20 cellular contexts compared by ENCODE assay signal in the genomic region with DNA sequence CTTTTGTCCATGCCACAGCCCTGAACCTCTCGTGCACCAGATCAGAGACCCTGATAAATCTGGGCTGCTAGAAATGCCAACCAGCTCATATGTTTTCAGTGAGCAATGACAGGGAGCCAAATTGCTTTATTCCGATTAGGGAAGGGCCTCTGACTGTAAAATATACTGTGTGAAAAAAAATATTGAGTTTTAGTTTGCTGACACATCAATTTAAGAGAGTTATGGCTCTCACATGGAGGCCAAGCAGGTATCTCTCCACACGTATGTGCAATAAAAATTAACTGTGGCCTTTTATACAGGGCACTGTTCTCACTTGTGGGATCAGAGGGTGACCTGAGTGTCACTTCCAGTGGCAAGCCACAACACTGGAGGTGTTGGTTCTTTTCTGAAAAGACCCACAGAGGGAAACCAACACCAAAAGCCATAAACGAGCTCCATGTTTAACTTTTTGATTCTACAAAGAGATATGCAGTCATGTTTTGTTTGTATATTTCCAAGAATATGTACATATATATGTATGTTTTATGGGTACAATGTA.
DNase-seq lines count a peak whose midpoint lies in the region; ATAC-seq, FAIRE-seq and TF ChIP-seq lines count a peak whose summit lies in the region.
"Had no signal": no experiment of that assay in that cellular context is flagged by ENCODE, and none has a peak within 500 bp of the region (broad histone marks: within the 10 kb centered on the region; RNA-seq: fewer than 3 reads in every experiment).

No MANE protein-coding gene starts in this region.

- peaks cover 20 to 23% of the 10 kb centered on the region in 2 donors for H3K36me3 Mint-ChIP-seq in activated naive CD4-positive, alpha-beta T cell treated with anti-CD3 and anti-CD28 coated beads, Interleukin-2, amount 50 U/mL, for 72 hours
- peaks cover 2% of the 10 kb centered on the region for H3K36me3 Mint-ChIP-seq in activated CD8-positive, alpha-beta T cell treated with anti-CD3 and anti-CD28 coated beads, Interleukin-2, amount 10 ng/mL, durations not matched to agents 7 days and 5 days (ENCODE audit: low read depth)
- H3K36me3 Mint-ChIP-seq in astrocyte (ENCODE audit: low read depth, unreplicated experiment) (no peaks in the 10 kb centered on the region), T-cell (no peaks in the 10 kb centered on the region)

- H3K27me3 Mint-ChIP-seq in activated CD8-positive, alpha-beta T cell treated with anti-CD3 and anti-CD28 coated beads, Interleukin-2, amount 10 ng/mL, durations not matched to agents 7 days and 5 days (ENCODE audit: low read depth): no peaks in the 10 kb centered on the region
- peaks cover 25% of the 10 kb centered on the region for H3K27me3 Mint-ChIP-seq in astrocyte (ENCODE audit: low read depth, unreplicated experiment)
- H3K27me3 Mint-ChIP-seq in T-cell: no peaks in the 10 kb centered on the region

- no peak overlapping the region for H2AFZ ChIP-seq in astrocyte (ENCODE audit: low read depth, low read length)
- H2AFZ ChIP-seq: GM23338 had no signal

- H3K27ac ChIP-seq in astrocyte (ENCODE audit: low read depth, low read length): no peak overlapping the region
- H3K27ac ChIP-seq: C4-2B had no signal

- no peak for DNase-seq in activated naive CD4-positive, alpha-beta T cell treated with anti-CD3 and anti-CD28 coated beads, Interleukin-2, amount 50 U/mL, for 72 hours (ENCODE audit: low spot score in 2 of 2)
- no peak for DNase-seq in activated naive CD4-positive, alpha-beta T cell treated with Interleukin-2 at 50 U/mL for 16 hours
- DNase-seq in activated CD8-positive, alpha-beta T cell treated with anti-CD3 and anti-CD28 coated beads, Interleukin-2, amount 10 ng/mL, durations not matched to agents 7 days and 5 days: peak; percentile 28
- DNase-seq in astrocyte (ENCODE audit: low read depth) (no peak), T-cell (no peak), H4 (ENCODE audit: low spot score) (no peak), left cardiac atrium (no peak)
- DNase-seq: AML-193, DMS79, NCI-H1105, NCI-H510A treated with DMSO at 0.1 percent for 48 hours, NCI-H774, RPMI8226, SIG-M5 had no signal

- H3K4me3 ChIP-seq in astrocyte (ENCODE audit: insufficient read depth, low read depth, low read length): no peak overlapping the region
- H3K4me3 ChIP-seq: GM23338 had no signal

- H3K9me3 Mint-ChIP-seq in activated naive CD4-positive, alpha-beta T cell treated with anti-CD3 and anti-CD28 coated beads, Interleukin-2, amount 50 U/mL, for 72 hours: peaks cover 13 to 17% of the 10 kb centered on the region in 2 donors
- H3K9me3 Mint-ChIP-seq in activated CD8-positive, alpha-beta T cell treated with anti-CD3 and anti-CD28 coated beads, Interleukin-2, amount 10 ng/mL, durations not matched to agents 7 days and 5 days (ENCODE audit: insufficient read depth): peaks cover 4% of the 10 kb centered on the region
- H3K9me3 Mint-ChIP-seq in astrocyte (ENCODE audit: unreplicated experiment) (peaks cover 4% of the 10 kb centered on the region), T-cell (no peaks in the 10 kb centered on the region)
- H3K9me3 Mint-ChIP-seq: GM23338 had no signal

- POLR2A ChIA-PET in activated CD8-positive, alpha-beta T cell treated with anti-CD3 and anti-CD28 coated beads, Interleukin-2, amount 10 ng/mL, durations not matched to agents 7 days and 5 days (lab: Charles Lee): no interaction called here
- POLR2A ChIA-PET in T-cell (lab: Charles Lee): interaction anchor here in 1 of 2 donors (0.7 kb wide), 1 partner anchor 52 kb away, joined by 12 read pairs; no protein-coding TSS in a partner anchor

- FAIRE-seq in astrocyte (lab: Jason Lieb, UNC): peak; percentile 87
- FAIRE-seq: D721Med, GM12892, HTR-8/SVneo had no signal

- no peaks in the 10 kb centered on the region for H3K9me3 ChIP-seq in astrocyte (ENCODE audit: insufficient read depth, low read depth, low read length)

- ATAC-seq in activated naive CD4-positive, alpha-beta T cell treated with anti-CD3 and anti-CD28 coated beads, Interleukin-2, amount 50 U/mL, for 72 hours: peak; percentile 54 to 60
- no peak for ATAC-seq in activated CD8-positive, alpha-beta T cell treated with anti-CD3 and anti-CD28 coated beads, Interleukin-2, amount 10 ng/mL, durations not matched to agents 7 days and 5 days
- ATAC-seq in T-cell (replicated peaks in 1 of 4) (no peak), left cardiac atrium (no peak)
- ATAC-seq: GM23338, HCT116 had no signal

- intact Hi-C loops in left cardiac atrium (cut with DNase I): loop anchor here in 1 of 2 donors (10.0 kb wide), 2 partner anchors 181 to 461 kb away; no protein-coding TSS in a partner anchor

- no peaks in the 10 kb centered on the region for H3K36me3 ChIP-seq in astrocyte (ENCODE audit: insufficient read depth, low read length)

- CTCF ChIA-PET in activated CD8-positive, alpha-beta T cell treated with anti-CD3 and anti-CD28 coated beads, Interleukin-2, amount 10 ng/mL, durations not matched to agents 7 days and 5 days (lab: Charles Lee): interaction anchor here (1.0 kb wide), 1 partner anchor 14 kb away, joined by 3 read pairs; no protein-coding TSS in a partner anchor
- CTCF ChIA-PET in T-cell (lab: Charles Lee): interaction anchor here in 1 of 2 donors (0.7 kb wide), 1 partner anchor 1954 kb away, joined by 3 read pairs; no protein-coding TSS in a partner anchor

- no peaks in the 10 kb centered on the region for H4K20me1 ChIP-seq in astrocyte (ENCODE audit: insufficient read depth, low read length)

- H3K4me3 Mint-ChIP-seq in activated CD8-positive, alpha-beta T cell treated with anti-CD3 and anti-CD28 coated beads, Interleukin-2, amount 10 ng/mL, durations not matched to agents 7 days and 5 days: no peak overlapping the region
- H3K4me3 Mint-ChIP-seq in astrocyte (ENCODE audit: unreplicated experiment) (no peak overlapping the region), T-cell (no peak overlapping the region)
- H3K4me3 Mint-ChIP-seq: GM23338 had no signal

- H3K4me1 Mint-ChIP-seq in activated CD8-positive, alpha-beta T cell treated with anti-CD3 and anti-CD28 coated beads, Interleukin-2, amount 10 ng/mL, durations not matched to agents 7 days and 5 days (ENCODE audit: low read depth): peaks cover 18% of the 10 kb centered on the region
- H3K4me1 Mint-ChIP-seq in astrocyte (ENCODE audit: low read depth, unreplicated experiment) (peaks cover 9% of the 10 kb centered on the region), T-cell (peaks cover 4 to 31% (median 8%) of the 10 kb centered on the region in 3 donors)
- H3K4me1 Mint-ChIP-seq: GM23338 had no signal

- no peak for TF ChIP-seq CTCF in astrocyte (IDR thresholded peaks at IDR 0.05; ENCODE audit: insufficient read depth, low read depth, low read length)

- H3K4me1 ChIP-seq in astrocyte (ENCODE audit: insufficient read depth, low read length): peaks cover 12% of the 10 kb centered on the region

- no peak overlapping the region for H3K9ac ChIP-seq in astrocyte (ENCODE audit: low read length)

- no peaks in the 10 kb centered on the region for H3K79me2 ChIP-seq in astrocyte (ENCODE audit: insufficient read depth, low read length)

- no peak overlapping the region for H3K4me2 ChIP-seq in astrocyte (ENCODE audit: low read length)
- H3K4me2 ChIP-seq: GM23338 had no signal

- H3K27ac Mint-ChIP-seq in activated naive CD4-positive, alpha-beta T cell treated with anti-CD3 and anti-CD28 coated beads, Interleukin-2, amount 50 U/mL, for 72 hours: peak overlapping the region in 1 of 2 donors; percentile 89
- no peak overlapping the region for H3K27ac Mint-ChIP-seq in activated CD8-positive, alpha-beta T cell treated with anti-CD3 and anti-CD28 coated beads, Interleukin-2, amount 10 ng/mL, durations not matched to agents 7 days and 5 days
- no peak overlapping the region for H3K27ac Mint-ChIP-seq in astrocyte (ENCODE audit: unreplicated experiment)
- no peak overlapping the region for H3K27ac Mint-ChIP-seq in T-cell
- H3K27ac Mint-ChIP-seq: GM23338 had no signal

- no peaks in the 10 kb centered on the region for H3K27me3 ChIP-seq in astrocyte (ENCODE audit: insufficient read depth, low read length)

Comparison
In these comparisons a context has a peak if more than half of its experiments do, and no peak if none do; other contexts are left out.
1. ATAC-seq: peak in activated naive CD4-positive, alpha-beta T cell treated with anti-CD3 and anti-CD28 coated beads, Interleukin-2, amount 50 U/mL, for 72 hours (2 of 2); none in activated CD8-positive, alpha-beta T cell treated with anti-CD3 and anti-CD28 coated beads, Interleukin-2, amount 10 ng/mL, durations not matched to agents 7 days and 5 days (single experiment), T-cell (0 of 4) and left cardiac atrium (0 of 2).